ENCODE assay signal across 8 cellular contexts in the genomic region with DNA sequence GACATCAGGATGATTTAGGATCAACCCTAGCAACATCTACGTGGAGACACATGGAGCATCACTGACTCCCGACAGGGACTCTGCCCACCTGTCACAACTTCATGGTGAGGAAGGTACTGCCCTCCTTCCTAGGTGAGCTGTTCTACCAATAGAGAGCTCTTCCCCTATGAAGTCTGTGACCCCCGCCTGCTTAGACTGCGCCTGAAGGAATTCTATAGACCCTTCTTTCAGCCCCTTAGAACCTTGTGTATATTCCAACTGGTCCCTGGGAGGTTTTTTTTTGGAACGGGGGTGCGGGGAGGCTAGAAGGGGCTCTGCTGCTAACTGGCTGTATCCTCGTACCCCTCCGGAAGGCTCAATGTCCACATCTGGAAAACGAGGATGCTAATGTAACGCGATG. TPM values are rescaled to one million over a fixed set of nuclear protein-coding genes. Genes with fewer than 3 reads are reported as not detected.
DNase-seq lines count a peak whose midpoint lies in the region; ATAC-seq, FAIRE-seq and TF ChIP-seq lines count a peak whose summit lies in the region.

No MANE protein-coding gene starts in this region.

- H3K23ac ChIP-seq in H9 (ENCODE audit: insufficient read length, low read depth, low read length), result no peak overlapping the region

- H3K4me1 ChIP-seq in H9 (ENCODE audit: insufficient read depth, low read length), result 0 out of 2 replicates have a peak, but pooled peaks cover 6% of the 10 kb centered on the region

- no peak overlapping the region for H4K5ac ChIP-seq in H9 (ENCODE audit: insufficient read length, low read depth, low read length)

- DNase-seq in H9 (no peak), fibroblast of pulmonary artery (ENCODE audit: low read depth) (no peak), skeletal muscle cell (ENCODE audit: low read depth) (no peak), GM12891 (ENCODE audit: insufficient read length, low spot score) (no peak), T-helper 9 cell (no peak), urothelium cell line (ENCODE audit: low spot score) (no peak)

- H2AFZ ChIP-seq in H9 (ENCODE audit: low read length) (no peak overlapping the region), SU-DHL-6 (ENCODE audit: low read depth, low read length, severe bottlenecking) (no peak overlapping the region)

- H3K27ac ChIP-seq in H9 (ENCODE audit: insufficient read length, low read depth, low read length) (no peak overlapping the region), SU-DHL-6 (ENCODE audit: low read depth, low read length) (peak overlapping the region; percentile 52)

- no peak overlapping the region for H3T11ph ChIP-seq in H9 (ENCODE audit: low read length)

- H3K4me3 Mint-ChIP-seq in H9, result peak overlapping the region; percentile 95 to 98

- peak overlapping the region; percentile 66 for H3K9ac ChIP-seq in H9 (ENCODE audit: extremely low read depth, insufficient read length, low read length)
- peak overlapping the region; percentile 64 for H3K9ac ChIP-seq in SU-DHL-6 (ENCODE audit: low read length)

- H2BK5ac ChIP-seq in H9 (ENCODE audit: insufficient read length, low read length), result no peak overlapping the region

- WGBS in H9 (ENCODE audit: extremely low coverage, insufficient read length, low lambda C conversion rate), result no CpG with 5 or more reads among the region's 11 CpGs

- H4K8ac ChIP-seq in H9 (replicated peaks; ENCODE audit: insufficient read length, low read depth, low read length), result no peak overlapping the region

- peaks cover 4% of the 10 kb centered on the region for H3K23me2 ChIP-seq in H9 (ENCODE audit: insufficient read length, low read depth, low read length, poor library complexity, severe bottlenecking)

- ATAC-seq in esophagus mucosa, result no peak

- H3K4me1 Mint-ChIP-seq in H9, result peaks cover 10 to 12% of the 10 kb centered on the region in 2 experiments

- H3K4me2 ChIP-seq in H9 (ENCODE audit: insufficient read depth, insufficient read length, low read length), result peak overlapping the region; percentile 93
- H3K4me2 ChIP-seq in SU-DHL-6 (ENCODE audit: low read depth, low read length, poor library complexity, severe bottlenecking), result peak overlapping the region; percentile 81

- H3K27me3 ChIP-seq in H9 (ENCODE audit: insufficient read depth, low read length), result no peaks in the 10 kb centered on the region
- H3K27me3 ChIP-seq in SU-DHL-6 (ENCODE audit: low read length), result no peaks in the 10 kb centered on the region

- no peak overlapping the region for H3K18ac ChIP-seq in H9 (ENCODE audit: insufficient read length, low read depth, low read length)

- H3K9me3 Mint-ChIP-seq in H9, result no peaks in the 10 kb centered on the region; a peak in 1 of 5 replicates

- TF ChIP-seq POLR2A in GM12891 (IDR thresholded peaks at IDR 0.05; ENCODE audit: low read depth, low read length), result no peak

- H3K79me1 ChIP-seq in H9 (ENCODE audit: insufficient read depth, low read depth, low read length, poor library complexity, severe bottlenecking), result no peaks in the 10 kb centered on the region

- FAIRE-seq in GM12891 (lab: Jason Lieb, UNC), result no peak
- no peak for FAIRE-seq in urothelium cell line (lab: Jason Lieb, UNC)

- H3K27me3 Mint-ChIP-seq in H9 (ENCODE audit: low read depth), result no peaks in the 10 kb centered on the region

- no peak overlapping the region for H2BK12ac ChIP-seq in H9 (ENCODE audit: insufficient read length, low read depth, low read length)

- H3F3A ChIP-seq in SU-DHL-6 (ENCODE audit: insufficient read depth), result peaks cover 8% of the 10 kb centered on the region; the same call in 1 of the 2 replicates

- no peak overlapping the region for H3K14ac ChIP-seq in H9 (ENCODE audit: insufficient read depth, low read length)

- H3K9me3 ChIP-seq in H9 (ENCODE audit: control insufficient read depth, low read depth, low read length) (no peaks in the 10 kb centered on the region), SU-DHL-6 (ENCODE audit: insufficient read depth, low read length) (no peaks in the 10 kb centered on the region)

- H4K91ac ChIP-seq in H9 (ENCODE audit: insufficient read length, low read depth, low read length), result no peak overlapping the region

- H3K4me3 ChIP-seq in SU-DHL-6 (ENCODE audit: insufficient read depth, low read length, poor library complexity, severe bottlenecking) (peak overlapping the region; percentile 70), fibroblast of pulmonary artery (replicated peaks; ENCODE audit: low read depth, low read length) (peak overlapping the region; percentile 81), skeletal muscle cell (ENCODE audit: low read depth, low read length) (peak overlapping the region; percentile 74)

- peaks cover under 1% of the 10 kb centered on the region; the same call in 1 of the 2 replicates for H3K36me3 ChIP-seq in SU-DHL-6 (ENCODE audit: low read length)

- H3K27ac Mint-ChIP-seq in H9, result peak overlapping the region in 2 of 3 experiments; percentile 90 to 95; a peak in 6 of 7 replicates

- TF ChIP-seq CTCF in H9 (conservative IDR thresholded peaks at IDR 0.05), result no peak
- no peak for TF ChIP-seq CTCF in SU-DHL-6 (IDR thresholded peaks at IDR 0.05; ENCODE audit: insufficient read depth, low read length, poor library complexity, severe bottlenecking)
- TF ChIP-seq CTCF in fibroblast of pulmonary artery (IDR thresholded peaks at IDR 0.05; ENCODE audit: low read length, missing control alignments), result no peak

- H2BK15ac ChIP-seq in H9 (ENCODE audit: low read depth, low read length), result no peak overlapping the region

- H2AK5ac ChIP-seq in H9 (ENCODE audit: insufficient read length, low read length), result no peak overlapping the region

- H4K20me1 ChIP-seq in H9 (ENCODE audit: control insufficient read depth, insufficient read depth, insufficient read length), result no peaks in the 10 kb centered on the region
- H4K20me1 ChIP-seq in SU-DHL-6 (ENCODE audit: low read depth, low read length), result no peaks in the 10 kb centered on the region

- H3K4ac ChIP-seq in H9 (ENCODE audit: low read depth, low read length), result no peak overlapping the region

- no peak overlapping the region for H3K56ac ChIP-seq in H9 (ENCODE audit: insufficient read length, low read depth, low read length)

- no peaks in the 10 kb centered on the region for H3K9me2 ChIP-seq in SU-DHL-6 (replicated peaks; ENCODE audit: insufficient read depth, low read length)

- peaks cover 3 to 7% (median 7%) of the 10 kb centered on the region in 3 experiments; a peak in 5 of 7 replicates for H3K36me3 Mint-ChIP-seq in H9 (ENCODE audit: insufficient read depth in 1 of 3, low read depth in 3 of 3)

- H2BK20ac ChIP-seq in H9 (ENCODE audit: low read depth, low read length, poor library complexity, severe bottlenecking), result no peak overlapping the region

- no peak overlapping the region for H2BK120ac ChIP-seq in H9 (ENCODE audit: low read depth, low read length, poor library complexity, severe bottlenecking)

- H3K79me2 ChIP-seq in H9 (ENCODE audit: insufficient read depth, low read length) (no peaks in the 10 kb centered on the region; the same call in 1 of the 2 replicates), SU-DHL-6 (ENCODE audit: insufficient read depth, low read length) (peaks cover 25% of the 10 kb centered on the region)

TF ChIP-seq in GM12891, 5 proteins besides CTCF, POLR2A, EP300 and RAD21:
- TF ChIP-seq PAX5 (IDR thresholded peaks at IDR 0.05; ENCODE audit: insufficient read depth, low read length, severe bottlenecking), result no peak
- no peak for TF ChIP-seq TAF1 (IDR thresholded peaks at IDR 0.05; ENCODE audit: low read depth, low read length)
- no peak for TF ChIP-seq SPI1 (IDR thresholded peaks at IDR 0.05; ENCODE audit: low read depth, low read length)
- no peak for TF ChIP-seq POU2F2 (IDR thresholded peaks at IDR 0.05; ENCODE audit: low read depth, low read length)
- no peak for TF ChIP-seq POLR2AphosphoS5 (IDR thresholded peaks at IDR 0.05; ENCODE audit: low read depth, low read length)

RNA-seq across cellular contexts. Expression of a gene that starts 0.6 kb away (rescaled TPM):
- 37.9 and 38.6 TPM in 2 replicates for total RNA-seq in H9 (2021)
- 26.0 TPM for polyA plus RNA-seq in GM12891 (2012; ENCODE audit: low read depth, missing spikeins)
- total RNA-seq in esophagus mucosa, result 16.1 TPM

RNA-seq across cellular contexts. Expression of a gene that starts 29.2 kb away (rescaled TPM):
- total RNA-seq in H9 (2021) (12.5 and 13.8 TPM in 2 replicates), esophagus mucosa (2.3 TPM)
- not detected for polyA plus RNA-seq in GM12891 (2012; ENCODE audit: low read depth, missing spikeins)
